Comparison of ENCODE assay signal across 2 cellular contexts in the genomic region with DNA sequence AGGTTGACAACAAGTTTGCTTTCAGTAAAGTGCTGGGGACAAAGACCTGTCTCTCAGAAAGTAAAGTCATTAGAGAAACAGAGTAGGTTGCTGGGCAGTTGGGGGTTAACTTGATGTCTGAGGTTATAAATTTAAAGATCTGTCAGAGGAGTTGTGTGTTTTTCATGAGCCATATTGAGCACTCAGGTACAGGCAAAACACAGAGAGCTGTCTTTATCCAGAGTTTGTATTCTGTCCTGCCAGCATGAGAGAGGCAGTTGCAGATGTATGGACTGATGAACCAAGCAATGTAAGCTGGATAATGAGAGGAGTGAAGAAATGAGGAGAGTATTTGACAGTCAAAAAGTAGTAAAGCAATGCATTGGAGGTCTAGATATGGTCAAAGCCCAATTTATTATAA.
TF ChIP-seq lines count a peak whose summit lies in the region.

No MANE protein-coding gene starts in this region.

TF ChIP-seq in K562, 482 proteins besides CTCF, POLR2A, EP300 and RAD21 (continues in another document):
- no peak for TF ChIP-seq RFX7 (CRISPR knock-in tag; IDR thresholded peaks at IDR 0.05)
- TF ChIP-seq SUPT5H (IDR thresholded peaks at IDR 0.05) = no peak
- no peak for TF ChIP-seq PHF20 (IDR thresholded peaks at IDR 0.05; ENCODE audit: partially characterized antibody)
- TF ChIP-seq STAT5A (IDR thresholded peaks at IDR 0.05; ENCODE audit: borderline replicate concordance, low read length) = no peak
- no peak for TF ChIP-seq FOXJ3 (CRISPR knock-in tag; IDR thresholded peaks at IDR 0.05)
- TF ChIP-seq, protein P1, sequence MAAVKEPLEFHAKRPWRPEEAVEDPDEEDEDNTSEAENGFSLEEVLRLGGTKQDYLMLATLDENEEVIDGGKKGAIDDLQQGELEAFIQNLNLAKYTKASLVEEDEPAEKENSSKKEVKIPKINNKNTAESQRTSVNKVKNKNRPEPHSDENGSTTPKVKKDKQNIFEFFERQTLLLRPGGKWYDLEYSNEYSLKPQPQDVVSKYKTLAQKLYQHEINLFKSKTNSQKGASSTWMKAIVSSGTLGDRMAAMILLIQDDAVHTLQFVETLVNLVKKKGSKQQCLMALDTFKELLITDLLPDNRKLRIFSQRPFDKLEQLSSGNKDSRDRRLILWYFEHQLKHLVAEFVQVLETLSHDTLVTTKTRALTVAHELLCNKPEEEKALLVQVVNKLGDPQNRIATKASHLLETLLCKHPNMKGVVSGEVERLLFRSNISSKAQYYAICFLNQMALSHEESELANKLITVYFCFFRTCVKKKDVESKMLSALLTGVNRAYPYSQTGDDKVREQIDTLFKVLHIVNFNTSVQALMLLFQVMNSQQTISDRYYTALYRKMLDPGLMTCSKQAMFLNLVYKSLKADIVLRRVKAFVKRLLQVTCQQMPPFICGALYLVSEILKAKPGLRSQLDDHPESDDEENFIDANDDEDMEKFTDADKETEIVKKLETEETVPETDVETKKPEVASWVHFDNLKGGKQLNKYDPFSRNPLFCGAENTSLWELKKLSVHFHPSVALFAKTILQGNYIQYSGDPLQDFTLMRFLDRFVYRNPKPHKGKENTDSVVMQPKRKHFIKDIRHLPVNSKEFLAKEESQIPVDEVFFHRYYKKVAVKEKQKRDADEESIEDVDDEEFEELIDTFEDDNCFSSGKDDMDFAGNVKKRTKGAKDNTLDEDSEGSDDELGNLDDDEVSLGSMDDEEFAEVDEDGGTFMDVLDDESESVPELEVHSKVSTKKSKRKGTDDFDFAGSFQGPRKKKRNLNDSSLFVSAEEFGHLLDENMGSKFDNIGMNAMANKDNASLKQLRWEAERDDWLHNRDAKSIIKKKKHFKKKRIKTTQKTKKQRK (IDR thresholded peaks at IDR 0.05; ENCODE audit: borderline replicate concordance, low read depth, low read length) = no peak
- TF ChIP-seq STAT5B (CRISPR knock-in tag; IDR thresholded peaks at IDR 0.05) = no peak
- no peak for TF ChIP-seq PML (IDR thresholded peaks at IDR 0.05; ENCODE audit: low read length)
- TF ChIP-seq KAT8 (IDR thresholded peaks at IDR 0.05; ENCODE audit: low read depth) = no peak
- TF ChIP-seq, protein P2, sequence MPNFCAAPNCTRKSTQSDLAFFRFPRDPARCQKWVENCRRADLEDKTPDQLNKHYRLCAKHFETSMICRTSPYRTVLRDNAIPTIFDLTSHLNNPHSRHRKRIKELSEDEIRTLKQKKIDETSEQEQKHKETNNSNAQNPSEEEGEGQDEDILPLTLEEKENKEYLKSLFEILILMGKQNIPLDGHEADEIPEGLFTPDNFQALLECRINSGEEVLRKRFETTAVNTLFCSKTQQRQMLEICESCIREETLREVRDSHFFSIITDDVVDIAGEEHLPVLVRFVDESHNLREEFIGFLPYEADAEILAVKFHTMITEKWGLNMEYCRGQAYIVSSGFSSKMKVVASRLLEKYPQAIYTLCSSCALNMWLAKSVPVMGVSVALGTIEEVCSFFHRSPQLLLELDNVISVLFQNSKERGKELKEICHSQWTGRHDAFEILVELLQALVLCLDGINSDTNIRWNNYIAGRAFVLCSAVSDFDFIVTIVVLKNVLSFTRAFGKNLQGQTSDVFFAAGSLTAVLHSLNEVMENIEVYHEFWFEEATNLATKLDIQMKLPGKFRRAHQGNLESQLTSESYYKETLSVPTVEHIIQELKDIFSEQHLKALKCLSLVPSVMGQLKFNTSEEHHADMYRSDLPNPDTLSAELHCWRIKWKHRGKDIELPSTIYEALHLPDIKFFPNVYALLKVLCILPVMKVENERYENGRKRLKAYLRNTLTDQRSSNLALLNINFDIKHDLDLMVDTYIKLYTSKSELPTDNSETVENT (CRISPR knock-in tag; IDR thresholded peaks at IDR 0.05) = no peak
- TF ChIP-seq, protein P3, sequence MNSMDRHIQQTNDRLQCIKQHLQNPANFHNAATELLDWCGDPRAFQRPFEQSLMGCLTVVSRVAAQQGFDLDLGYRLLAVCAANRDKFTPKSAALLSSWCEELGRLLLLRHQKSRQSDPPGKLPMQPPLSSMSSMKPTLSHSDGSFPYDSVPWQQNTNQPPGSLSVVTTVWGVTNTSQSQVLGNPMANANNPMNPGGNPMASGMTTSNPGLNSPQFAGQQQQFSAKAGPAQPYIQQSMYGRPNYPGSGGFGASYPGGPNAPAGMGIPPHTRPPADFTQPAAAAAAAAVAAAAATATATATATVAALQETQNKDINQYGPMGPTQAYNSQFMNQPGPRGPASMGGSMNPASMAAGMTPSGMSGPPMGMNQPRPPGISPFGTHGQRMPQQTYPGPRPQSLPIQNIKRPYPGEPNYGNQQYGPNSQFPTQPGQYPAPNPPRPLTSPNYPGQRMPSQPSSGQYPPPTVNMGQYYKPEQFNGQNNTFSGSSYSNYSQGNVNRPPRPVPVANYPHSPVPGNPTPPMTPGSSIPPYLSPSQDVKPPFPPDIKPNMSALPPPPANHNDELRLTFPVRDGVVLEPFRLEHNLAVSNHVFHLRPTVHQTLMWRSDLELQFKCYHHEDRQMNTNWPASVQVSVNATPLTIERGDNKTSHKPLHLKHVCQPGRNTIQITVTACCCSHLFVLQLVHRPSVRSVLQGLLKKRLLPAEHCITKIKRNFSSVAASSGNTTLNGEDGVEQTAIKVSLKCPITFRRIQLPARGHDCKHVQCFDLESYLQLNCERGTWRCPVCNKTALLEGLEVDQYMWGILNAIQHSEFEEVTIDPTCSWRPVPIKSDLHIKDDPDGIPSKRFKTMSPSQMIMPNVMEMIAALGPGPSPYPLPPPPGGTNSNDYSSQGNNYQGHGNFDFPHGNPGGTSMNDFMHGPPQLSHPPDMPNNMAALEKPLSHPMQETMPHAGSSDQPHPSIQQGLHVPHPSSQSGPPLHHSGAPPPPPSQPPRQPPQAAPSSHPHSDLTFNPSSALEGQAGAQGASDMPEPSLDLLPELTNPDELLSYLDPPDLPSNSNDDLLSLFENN (IDR thresholded peaks at IDR 0.05; ENCODE audit: low read depth in 2 of 2, low read length in 2 of 2) = no peak
- TF ChIP-seq, protein P4, sequence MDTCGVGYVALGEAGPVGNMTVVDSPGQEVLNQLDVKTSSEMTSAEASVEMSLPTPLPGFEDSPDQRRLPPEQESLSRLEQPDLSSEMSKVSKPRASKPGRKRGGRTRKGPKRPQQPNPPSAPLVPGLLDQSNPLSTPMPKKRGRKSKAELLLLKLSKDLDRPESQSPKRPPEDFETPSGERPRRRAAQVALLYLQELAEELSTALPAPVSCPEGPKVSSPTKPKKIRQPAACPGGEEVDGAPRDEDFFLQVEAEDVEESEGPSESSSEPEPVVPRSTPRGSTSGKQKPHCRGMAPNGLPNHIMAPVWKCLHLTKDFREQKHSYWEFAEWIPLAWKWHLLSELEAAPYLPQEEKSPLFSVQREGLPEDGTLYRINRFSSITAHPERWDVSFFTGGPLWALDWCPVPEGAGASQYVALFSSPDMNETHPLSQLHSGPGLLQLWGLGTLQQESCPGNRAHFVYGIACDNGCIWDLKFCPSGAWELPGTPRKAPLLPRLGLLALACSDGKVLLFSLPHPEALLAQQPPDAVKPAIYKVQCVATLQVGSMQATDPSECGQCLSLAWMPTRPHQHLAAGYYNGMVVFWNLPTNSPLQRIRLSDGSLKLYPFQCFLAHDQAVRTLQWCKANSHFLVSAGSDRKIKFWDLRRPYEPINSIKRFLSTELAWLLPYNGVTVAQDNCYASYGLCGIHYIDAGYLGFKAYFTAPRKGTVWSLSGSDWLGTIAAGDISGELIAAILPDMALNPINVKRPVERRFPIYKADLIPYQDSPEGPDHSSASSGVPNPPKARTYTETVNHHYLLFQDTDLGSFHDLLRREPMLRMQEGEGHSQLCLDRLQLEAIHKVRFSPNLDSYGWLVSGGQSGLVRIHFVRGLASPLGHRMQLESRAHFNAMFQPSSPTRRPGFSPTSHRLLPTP (IDR thresholded peaks at IDR 0.05; ENCODE audit: borderline replicate concordance, extremely low read depth, insufficient read length) = no peak
- TF ChIP-seq BRF1 (IDR thresholded peaks at IDR 0.05; ENCODE audit: borderline replicate concordance, extremely low read depth, insufficient read length) = no peak

TF ChIP-seq in HepG2, 621 proteins besides CTCF, POLR2A, EP300 and RAD21:
- no peak for TF ChIP-seq GTF3A (CRISPR knock-in tag; conservative IDR thresholded peaks at IDR 0.05)
